1 cellular context compared by ENCODE assay signal in the genomic region with DNA sequence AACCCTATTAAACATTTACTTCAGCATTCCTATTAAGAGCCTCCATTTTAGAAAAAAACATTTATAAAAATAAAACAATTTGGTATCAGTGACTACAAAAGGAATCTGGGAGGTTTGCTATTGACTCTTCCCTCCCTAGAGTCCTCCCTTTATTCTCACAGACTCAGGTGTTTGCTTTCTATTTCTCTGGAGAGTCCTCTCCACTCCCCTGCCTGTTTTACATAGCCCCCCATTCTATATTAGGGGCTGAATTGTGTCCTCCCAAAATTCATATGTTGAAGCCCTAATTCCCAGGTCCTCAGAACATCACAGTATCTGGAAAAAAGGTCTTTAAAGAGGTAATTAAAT.
TF ChIP-seq lines count a peak whose summit lies in the region.

No MANE protein-coding gene starts in this region.

TF ChIP-seq in WTC11, 78 proteins besides CTCF, POLR2A, EP300 and RAD21 (continued from another document):
- TF ChIP-seq, protein P1, sequence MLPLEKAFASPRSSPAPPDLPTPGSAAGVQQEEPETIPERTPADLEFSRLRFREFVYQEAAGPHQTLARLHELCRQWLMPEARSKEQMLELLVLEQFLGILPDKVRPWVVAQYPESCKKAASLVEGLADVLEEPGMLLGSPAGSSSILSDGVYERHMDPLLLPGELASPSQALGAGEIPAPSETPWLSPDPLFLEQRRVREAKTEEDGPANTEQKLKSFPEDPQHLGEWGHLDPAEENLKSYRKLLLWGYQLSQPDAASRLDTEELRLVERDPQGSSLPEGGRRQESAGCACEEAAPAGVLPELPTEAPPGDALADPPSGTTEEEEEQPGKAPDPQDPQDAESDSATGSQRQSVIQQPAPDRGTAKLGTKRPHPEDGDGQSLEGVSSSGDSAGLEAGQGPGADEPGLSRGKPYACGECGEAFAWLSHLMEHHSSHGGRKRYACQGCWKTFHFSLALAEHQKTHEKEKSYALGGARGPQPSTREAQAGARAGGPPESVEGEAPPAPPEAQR (CRISPR knock-in tag; IDR thresholded peaks at IDR 0.05) = no peak
- TF ChIP-seq, protein P2, sequence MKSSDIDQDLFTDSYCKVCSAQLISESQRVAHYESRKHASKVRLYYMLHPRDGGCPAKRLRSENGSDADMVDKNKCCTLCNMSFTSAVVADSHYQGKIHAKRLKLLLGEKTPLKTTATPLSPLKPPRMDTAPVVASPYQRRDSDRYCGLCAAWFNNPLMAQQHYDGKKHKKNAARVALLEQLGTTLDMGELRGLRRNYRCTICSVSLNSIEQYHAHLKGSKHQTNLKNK (CRISPR knock-in tag; IDR thresholded peaks at IDR 0.05) = no peak
- TF ChIP-seq, protein P3, sequence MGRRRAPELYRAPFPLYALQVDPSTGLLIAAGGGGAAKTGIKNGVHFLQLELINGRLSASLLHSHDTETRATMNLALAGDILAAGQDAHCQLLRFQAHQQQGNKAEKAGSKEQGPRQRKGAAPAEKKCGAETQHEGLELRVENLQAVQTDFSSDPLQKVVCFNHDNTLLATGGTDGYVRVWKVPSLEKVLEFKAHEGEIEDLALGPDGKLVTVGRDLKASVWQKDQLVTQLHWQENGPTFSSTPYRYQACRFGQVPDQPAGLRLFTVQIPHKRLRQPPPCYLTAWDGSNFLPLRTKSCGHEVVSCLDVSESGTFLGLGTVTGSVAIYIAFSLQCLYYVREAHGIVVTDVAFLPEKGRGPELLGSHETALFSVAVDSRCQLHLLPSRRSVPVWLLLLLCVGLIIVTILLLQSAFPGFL (CRISPR knock-in tag; IDR thresholded peaks at IDR 0.05; ENCODE audit: borderline replicate concordance) = no peak
- no peak for TF ChIP-seq MXD4 (CRISPR knock-in tag; IDR thresholded peaks at IDR 0.05; ENCODE audit: borderline replicate concordance)
- TF ChIP-seq FOXJ3 (CRISPR knock-in tag; IDR thresholded peaks at IDR 0.05; ENCODE audit: borderline replicate concordance) = no peak
- no peak for TF ChIP-seq CDX4 (CRISPR knock-in tag; IDR thresholded peaks at IDR 0.05; ENCODE audit: borderline replicate concordance)
- no peak for TF ChIP-seq SMAD3 (CRISPR knock-in tag; IDR thresholded peaks at IDR 0.05; ENCODE audit: borderline replicate concordance)
- TF ChIP-seq ATF3 (CRISPR knock-in tag; conservative IDR thresholded peaks at IDR 0.05) = no peak
- no peak for TF ChIP-seq ZNF416 (CRISPR knock-in tag; IDR thresholded peaks at IDR 0.05)
- TF ChIP-seq NR3C1 (CRISPR knock-in tag; conservative IDR thresholded peaks at IDR 0.05; ENCODE audit: low read depth) = no peak
- TF ChIP-seq ARID4B (CRISPR knock-in tag; IDR thresholded peaks at IDR 0.05; ENCODE audit: borderline replicate concordance) = no peak
